Comparison of ENCODE assay signal across 28 cellular contexts in the genomic region with DNA sequence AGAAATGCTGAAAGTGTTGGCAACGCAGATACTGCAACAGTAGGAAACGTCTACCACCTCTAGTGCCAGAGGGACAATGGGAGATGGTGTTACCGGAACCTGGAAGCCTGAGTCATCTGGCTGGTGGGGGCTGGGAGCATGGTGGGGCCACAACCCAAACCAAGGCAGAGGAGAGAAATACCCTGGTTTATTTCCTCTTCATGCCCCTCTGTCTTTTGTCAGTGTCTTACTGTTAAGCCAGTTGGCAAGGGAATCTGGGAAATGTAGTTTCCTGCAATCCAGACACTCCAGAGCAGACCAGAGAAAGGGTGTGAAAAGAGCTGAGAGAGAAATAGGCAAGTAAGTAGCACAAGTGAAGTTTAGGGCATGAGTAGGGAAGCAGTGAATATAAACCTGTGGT.
"Had no signal": no experiment of that assay in that cellular context is flagged by ENCODE, and none has a peak within 500 bp of the region (broad histone marks: within the 10 kb centered on the region; RNA-seq: fewer than 3 reads in every experiment).

No MANE protein-coding gene starts in this region.

- ATAC-seq: activated CD4-positive, alpha-beta T cell treated with anti-CD3 and anti-CD28 coated beads for 36 hours; activated CD8-positive, alpha-beta memory T cell treated with anti-CD3 and anti-CD28 coated beads, Interleukin-2, amount 10 ng/mL, durations not matched to agents 7 days and 5 days; activated naive CD8-positive, alpha-beta T cell treated with anti-CD3 and anti-CD28 coated beads, Interleukin-2, amount 50 U/mL, for 24 hours; gastroesophageal sphincter; left colon; natural killer cell; right cardiac atrium; stimulated activated effector memory CD8-positive, alpha-beta T cell treated with anti-CD3 and anti-CD28 coated beads, Interleukin-12 subunit alpha, Interleukin-12 subunit beta, amount 100 ng/mL, for 72 hours had no signal

- H3K27me3 Mint-ChIP-seq: activated naive CD4-positive, alpha-beta T cell treated with anti-CD3 and anti-CD28 coated beads, Interleukin-2, amount 50 U/mL, for 24 hours; activated naive CD8-positive, alpha-beta T cell treated with anti-CD3 and anti-CD28 coated beads, Interleukin-2, amount 50 U/mL, for 24 hours; memory B cell; stimulated activated naive CD8-positive, alpha-beta T cell treated with anti-CD3 and anti-CD28 coated beads, Interleukin-15, Interleukin-2, amounts not matched to agents 100 ng/mL and 50 ng/mL, for 24 hours had no signal

- H3K36me3 ChIP-seq: thoracic aorta had no signal

- H3K9me3 ChIP-seq: gastroesophageal sphincter, spleen, thoracic aorta had no signal

- H3K4me3 Mint-ChIP-seq: activated CD4-positive, alpha-beta T cell treated with anti-CD3 and anti-CD28 coated beads for 36 hours; activated CD8-positive, alpha-beta memory T cell treated with anti-CD3 and anti-CD28 coated beads, Interleukin-2, amount 10 ng/mL, durations not matched to agents 7 days and 5 days; activated CD8-positive, alpha-beta T cell treated with anti-CD3 and anti-CD28 coated beads, Interleukin-2, amount 10 ng/mL, durations not matched to agents 7 days and 5 days; activated naive CD4-positive, alpha-beta T cell treated with anti-CD3 and anti-CD28 coated beads, Interleukin-2, amount 50 U/mL, for 24 hours; activated naive CD8-positive, alpha-beta T cell treated with anti-CD3 and anti-CD28 coated beads, Interleukin-2, amount 50 U/mL, for 24 hours; memory B cell; natural killer cell; stimulated activated effector memory CD8-positive, alpha-beta T cell treated with anti-CD3 and anti-CD28 coated beads, Interleukin-12 subunit alpha, Interleukin-12 subunit beta, amount 100 ng/mL, for 72 hours; stimulated activated naive CD8-positive, alpha-beta T cell treated with anti-CD3 and anti-CD28 coated beads, Interleukin-15, Interleukin-2, amounts not matched to agents 100 ng/mL and 50 ng/mL, for 24 hours; T-helper 2 cell treated with Interferon-gamma antibody and Interleukin-4, amounts not matched to agents 5 μg/mL and 100 μg/mL, for 36 hours had no signal

- H3K4me3 ChIP-seq: gastroesophageal sphincter, hepatocyte, spleen, thoracic aorta had no signal

- H3K4me1 ChIP-seq: gastroesophageal sphincter, spleen had no signal

- H3K27ac Mint-ChIP-seq: activated CD4-positive, alpha-beta T cell treated with anti-CD3 and anti-CD28 coated beads for 36 hours; activated CD8-positive, alpha-beta memory T cell treated with anti-CD3 and anti-CD28 coated beads, Interleukin-2, amount 10 ng/mL, durations not matched to agents 7 days and 5 days; activated CD8-positive, alpha-beta T cell treated with anti-CD3 and anti-CD28 coated beads, Interleukin-2, amount 10 ng/mL, durations not matched to agents 7 days and 5 days; activated naive CD8-positive, alpha-beta T cell treated with anti-CD3 and anti-CD28 coated beads, Interleukin-2, amount 50 U/mL, for 24 hours; activated T-helper 2 cell treated with anti-CD3 and anti-CD28 coated beads, Interferon-gamma antibody, Interleukin-2, Interleukin-4, amounts not matched to agents 10 μg/mL and 5 μg/mL and 100 μg/mL, durations not matched to agents 14 hours and 24 hours and 36 hours; memory B cell; stimulated activated effector memory CD8-positive, alpha-beta T cell treated with anti-CD3 and anti-CD28 coated beads, Interleukin-12 subunit alpha, Interleukin-12 subunit beta, amount 100 ng/mL, for 72 hours; stimulated activated naive CD8-positive, alpha-beta T cell treated with anti-CD3 and anti-CD28 coated beads, Interleukin-15, Interleukin-2, amounts not matched to agents 100 ng/mL and 50 ng/mL, for 24 hours; T-helper 2 cell treated with Interferon-gamma antibody and Interleukin-4, amounts not matched to agents 5 μg/mL and 100 μg/mL, for 36 hours had no signal

- H3K27ac ChIP-seq: gastroesophageal sphincter, hepatocyte, spleen, thoracic aorta had no signal

- H3K4me2 ChIP-seq: hepatocyte had no signal

- H3K27me3 ChIP-seq: gastroesophageal sphincter, hepatocyte, spleen had no signal

- DNase-seq: activated CD4-positive, alpha-beta T cell treated with anti-CD3 and anti-CD28 coated beads for 36 hours; activated CD4-positive, CD25-positive, alpha-beta regulatory T cell; activated CD8-positive, alpha-beta memory T cell treated with anti-CD3 and anti-CD28 coated beads, Interleukin-2, amount 10 ng/mL, durations not matched to agents 7 days and 5 days; activated CD8-positive, alpha-beta T cell treated with anti-CD3 and anti-CD28 coated beads, Interleukin-2, amount 10 ng/mL, durations not matched to agents 7 days and 5 days; activated naive CD8-positive, alpha-beta T cell treated with anti-CD3 and anti-CD28 coated beads, Interleukin-2, amount 50 U/mL, for 24 hours; activated T-cell treated with anti-CD3 and anti-CD28 coated beads, Interleukin-2, amount 50 U/mL, for 48 hours; amygdala; caudate nucleus; effector CD8-positive, alpha-beta T cell; erythroblast; kidney; left colon; natural killer cell; posterior cingulate gyrus; right cardiac atrium; spleen; stimulated activated CD4-positive, alpha-beta T cell treated with anti-CD3 and anti-CD28 coated beads, Interleukin-2, amount 100 ng/mL, for 48 hours; T-helper 1 cell; trophoblast cell had no signal

- H3K79me2 ChIP-seq: hepatocyte had no signal

- H2AFZ ChIP-seq: hepatocyte had no signal

- H3K9me3 Mint-ChIP-seq: activated naive CD4-positive, alpha-beta T cell treated with anti-CD3 and anti-CD28 coated beads, Interleukin-2, amount 50 U/mL, for 24 hours; activated naive CD8-positive, alpha-beta T cell treated with anti-CD3 and anti-CD28 coated beads, Interleukin-2, amount 50 U/mL, for 24 hours; activated T-helper 2 cell treated with anti-CD3 and anti-CD28 coated beads, Interferon-gamma antibody, Interleukin-2, Interleukin-4, amounts not matched to agents 10 μg/mL and 5 μg/mL and 100 μg/mL, durations not matched to agents 14 hours and 24 hours and 36 hours; memory B cell; natural killer cell; stimulated activated effector memory CD8-positive, alpha-beta T cell treated with anti-CD3 and anti-CD28 coated beads, Interleukin-12 subunit alpha, Interleukin-12 subunit beta, amount 100 ng/mL, for 72 hours; stimulated activated naive CD8-positive, alpha-beta T cell treated with anti-CD3 and anti-CD28 coated beads, Interleukin-15, Interleukin-2, amounts not matched to agents 100 ng/mL and 50 ng/mL, for 24 hours; T-helper 2 cell treated with Interferon-gamma antibody and Interleukin-4, amounts not matched to agents 5 μg/mL and 100 μg/mL, for 36 hours had no signal

- H3K4me1 Mint-ChIP-seq: activated CD4-positive, alpha-beta T cell treated with anti-CD3 and anti-CD28 coated beads for 36 hours; activated CD8-positive, alpha-beta memory T cell treated with anti-CD3 and anti-CD28 coated beads, Interleukin-2, amount 10 ng/mL, durations not matched to agents 7 days and 5 days; activated naive CD4-positive, alpha-beta T cell treated with anti-CD3 and anti-CD28 coated beads, Interleukin-2, amount 50 U/mL, for 24 hours; memory B cell; natural killer cell; stimulated activated effector memory CD8-positive, alpha-beta T cell treated with anti-CD3 and anti-CD28 coated beads, Interleukin-12 subunit alpha, Interleukin-12 subunit beta, amount 100 ng/mL, for 72 hours had no signal
